ENCODE assay signal across 1 cellular context in genomic region chr12:6937481-6938352, GRCh38.
TF ChIP-seq lines count a peak whose summit lies in the region.

No MANE protein-coding gene starts in this region.

TF ChIP-seq in HepG2, 621 proteins besides CTCF, POLR2A, EP300 and RAD21 (continued from another document and continues in another):
- TF ChIP-seq, protein P1, sequence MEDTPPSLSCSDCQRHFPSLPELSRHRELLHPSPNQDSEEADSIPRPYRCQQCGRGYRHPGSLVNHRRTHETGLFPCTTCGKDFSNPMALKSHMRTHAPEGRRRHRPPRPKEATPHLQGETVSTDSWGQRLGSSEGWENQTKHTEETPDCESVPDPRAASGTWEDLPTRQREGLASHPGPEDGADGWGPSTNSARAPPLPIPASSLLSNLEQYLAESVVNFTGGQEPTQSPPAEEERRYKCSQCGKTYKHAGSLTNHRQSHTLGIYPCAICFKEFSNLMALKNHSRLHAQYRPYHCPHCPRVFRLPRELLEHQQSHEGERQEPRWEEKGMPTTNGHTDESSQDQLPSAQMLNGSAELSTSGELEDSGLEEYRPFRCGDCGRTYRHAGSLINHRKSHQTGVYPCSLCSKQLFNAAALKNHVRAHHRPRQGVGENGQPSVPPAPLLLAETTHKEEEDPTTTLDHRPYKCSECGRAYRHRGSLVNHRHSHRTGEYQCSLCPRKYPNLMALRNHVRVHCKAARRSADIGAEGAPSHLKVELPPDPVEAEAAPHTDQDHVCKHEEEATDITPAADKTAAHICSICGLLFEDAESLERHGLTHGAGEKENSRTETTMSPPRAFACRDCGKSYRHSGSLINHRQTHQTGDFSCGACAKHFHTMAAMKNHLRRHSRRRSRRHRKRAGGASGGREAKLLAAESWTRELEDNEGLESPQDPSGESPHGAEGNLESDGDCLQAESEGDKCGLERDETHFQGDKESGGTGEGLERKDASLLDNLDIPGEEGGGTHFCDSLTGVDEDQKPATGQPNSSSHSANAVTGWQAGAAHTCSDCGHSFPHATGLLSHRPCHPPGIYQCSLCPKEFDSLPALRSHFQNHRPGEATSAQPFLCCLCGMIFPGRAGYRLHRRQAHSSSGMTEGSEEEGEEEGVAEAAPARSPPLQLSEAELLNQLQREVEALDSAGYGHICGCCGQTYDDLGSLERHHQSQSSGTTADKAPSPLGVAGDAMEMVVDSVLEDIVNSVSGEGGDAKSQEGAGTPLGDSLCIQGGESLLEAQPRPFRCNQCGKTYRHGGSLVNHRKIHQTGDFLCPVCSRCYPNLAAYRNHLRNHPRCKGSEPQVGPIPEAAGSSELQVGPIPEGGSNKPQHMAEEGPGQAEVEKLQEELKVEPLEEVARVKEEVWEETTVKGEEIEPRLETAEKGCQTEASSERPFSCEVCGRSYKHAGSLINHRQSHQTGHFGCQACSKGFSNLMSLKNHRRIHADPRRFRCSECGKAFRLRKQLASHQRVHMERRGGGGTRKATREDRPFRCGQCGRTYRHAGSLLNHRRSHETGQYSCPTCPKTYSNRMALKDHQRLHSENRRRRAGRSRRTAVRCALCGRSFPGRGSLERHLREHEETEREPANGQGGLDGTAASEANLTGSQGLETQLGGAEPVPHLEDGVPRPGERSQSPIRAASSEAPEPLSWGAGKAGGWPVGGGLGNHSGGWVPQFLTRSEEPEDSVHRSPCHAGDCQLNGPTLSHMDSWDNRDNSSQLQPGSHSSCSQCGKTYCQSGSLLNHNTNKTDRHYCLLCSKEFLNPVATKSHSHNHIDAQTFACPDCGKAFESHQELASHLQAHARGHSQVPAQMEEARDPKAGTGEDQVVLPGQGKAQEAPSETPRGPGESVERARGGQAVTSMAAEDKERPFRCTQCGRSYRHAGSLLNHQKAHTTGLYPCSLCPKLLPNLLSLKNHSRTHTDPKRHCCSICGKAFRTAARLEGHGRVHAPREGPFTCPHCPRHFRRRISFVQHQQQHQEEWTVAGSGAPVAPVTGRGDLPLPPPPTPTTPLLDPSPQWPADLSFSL (CRISPR knock-in tag; IDR thresholded peaks at IDR 0.05): no peak
- no peak for TF ChIP-seq NCOA1 (CRISPR knock-in tag; IDR thresholded peaks at IDR 0.05)
- peak; percentile 66 for TF ChIP-seq SRSF1 (optimal IDR thresholded peaks at IDR 0.05; ENCODE audit: low read depth, low read length)
- TF ChIP-seq KAT8 (CRISPR knock-in tag; IDR thresholded peaks at IDR 0.05): peak; percentile 97
- TF ChIP-seq ZNF710 (CRISPR knock-in tag; IDR thresholded peaks at IDR 0.05; ENCODE audit: borderline replicate concordance): peak; percentile 97
- TF ChIP-seq DNMT1 (CRISPR knock-in tag; IDR thresholded peaks at IDR 0.05): 0 out of 2 replicates have a peak, but pooled peaks have one; percentile 39
- TF ChIP-seq RELA (CRISPR knock-in tag; IDR thresholded peaks at IDR 0.05): no peak
- TF ChIP-seq ZBTB1 (CRISPR knock-in tag; IDR thresholded peaks at IDR 0.05; ENCODE audit: borderline replicate concordance): no peak; the same call in 1 of the 2 replicates
- TF ChIP-seq FOXA1 (IDR thresholded peaks at IDR 0.05): no peak
- peak; percentile 69 for TF ChIP-seq FOXA1 (CRISPR knock-in tag; IDR thresholded peaks at IDR 0.05)
- no peak for TF ChIP-seq SETDB1 (CRISPR knock-in tag; IDR thresholded peaks at IDR 0.05; ENCODE audit: borderline replicate concordance)
- no peak for TF ChIP-seq KLF12 (CRISPR knock-in tag; IDR thresholded peaks at IDR 0.05; ENCODE audit: borderline replicate concordance)
- peak; percentile 74 for TF ChIP-seq DRAP1 (CRISPR knock-in tag; IDR thresholded peaks at IDR 0.05)
- TF ChIP-seq, protein P2, sequence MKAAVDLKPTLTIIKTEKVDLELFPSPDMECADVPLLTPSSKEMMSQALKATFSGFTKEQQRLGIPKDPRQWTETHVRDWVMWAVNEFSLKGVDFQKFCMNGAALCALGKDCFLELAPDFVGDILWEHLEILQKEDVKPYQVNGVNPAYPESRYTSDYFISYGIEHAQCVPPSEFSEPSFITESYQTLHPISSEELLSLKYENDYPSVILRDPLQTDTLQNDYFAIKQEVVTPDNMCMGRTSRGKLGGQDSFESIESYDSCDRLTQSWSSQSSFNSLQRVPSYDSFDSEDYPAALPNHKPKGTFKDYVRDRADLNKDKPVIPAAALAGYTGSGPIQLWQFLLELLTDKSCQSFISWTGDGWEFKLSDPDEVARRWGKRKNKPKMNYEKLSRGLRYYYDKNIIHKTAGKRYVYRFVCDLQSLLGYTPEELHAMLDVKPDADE (CRISPR knock-in tag; IDR thresholded peaks at IDR 0.05): no peak
- TF ChIP-seq AFF4 (CRISPR knock-in tag; IDR thresholded peaks at IDR 0.05): 0 out of 2 replicates have a peak, but pooled peaks have one; percentile 84
- TF ChIP-seq MAFG (CRISPR knock-in tag; IDR thresholded peaks at IDR 0.05): no peak
- peak; percentile 84 for TF ChIP-seq ZFX (CRISPR knock-in tag; IDR thresholded peaks at IDR 0.05; ENCODE audit: low read depth)
- TF ChIP-seq, protein P3, sequence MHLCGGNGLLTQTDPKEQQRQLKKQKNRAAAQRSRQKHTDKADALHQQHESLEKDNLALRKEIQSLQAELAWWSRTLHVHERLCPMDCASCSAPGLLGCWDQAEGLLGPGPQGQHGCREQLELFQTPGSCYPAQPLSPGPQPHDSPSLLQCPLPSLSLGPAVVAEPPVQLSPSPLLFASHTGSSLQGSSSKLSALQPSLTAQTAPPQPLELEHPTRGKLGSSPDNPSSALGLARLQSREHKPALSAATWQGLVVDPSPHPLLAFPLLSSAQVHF (CRISPR knock-in tag; IDR thresholded peaks at IDR 0.05): peak; percentile 32; the same call in 1 of the 2 replicates
- TF ChIP-seq ZNF101 (CRISPR knock-in tag; IDR thresholded peaks at IDR 0.05; ENCODE audit: borderline replicate concordance, low read depth): no peak
- TF ChIP-seq KDM2A (CRISPR knock-in tag; IDR thresholded peaks at IDR 0.05; ENCODE audit: borderline replicate concordance, low read depth): peak; percentile 100
- TF ChIP-seq ZKSCAN8 (CRISPR knock-in tag; IDR thresholded peaks at IDR 0.05; ENCODE audit: borderline replicate concordance): peak; percentile 23; the same call in 1 of the 2 replicates
- peak; percentile 87; the same call in 1 of the 2 replicates for TF ChIP-seq HDAC2 (CRISPR knock-in tag; IDR thresholded peaks at IDR 0.05)
- no peak for TF ChIP-seq SRSF9 (IDR thresholded peaks at IDR 0.05; ENCODE audit: borderline replicate concordance, insufficient read depth, low read depth, low read length, poor library complexity, severe bottlenecking)
- no peak for TF ChIP-seq KLF15 (CRISPR knock-in tag; IDR thresholded peaks at IDR 0.05; ENCODE audit: borderline replicate concordance)
- TF ChIP-seq ZNF740 (CRISPR knock-in tag; IDR thresholded peaks at IDR 0.05): 0 out of 2 replicates have a peak, but pooled peaks have one; percentile 41
- TF ChIP-seq ZZZ3 (CRISPR knock-in tag; IDR thresholded peaks at IDR 0.05; ENCODE audit: borderline replicate concordance): no peak
- TF ChIP-seq PRDM15 (CRISPR knock-in tag; IDR thresholded peaks at IDR 0.05): 0 out of 2 replicates have a peak, but pooled peaks have one; percentile 10
- TF ChIP-seq ZNF577 (CRISPR knock-in tag; IDR thresholded peaks at IDR 0.05; ENCODE audit: borderline replicate concordance, low read depth): no peak
- peak; percentile 95 for TF ChIP-seq ZNF709 (CRISPR knock-in tag; IDR thresholded peaks at IDR 0.05)
- no peak for TF ChIP-seq HMGA1 (CRISPR knock-in tag; conservative IDR thresholded peaks at IDR 0.05)
- peak; percentile 74; the same call in 1 of the 2 replicates for TF ChIP-seq NR2C2 (CRISPR knock-in tag; IDR thresholded peaks at IDR 0.05; ENCODE audit: borderline replicate concordance)
- peak; percentile 72; the same call in 1 of the 2 replicates for TF ChIP-seq TP53 (CRISPR knock-in tag; conservative IDR thresholded peaks at IDR 0.05)
- no peak for TF ChIP-seq HNF4G (IDR thresholded peaks at IDR 0.05; ENCODE audit: borderline replicate concordance, low read depth, low read length)
- peak; percentile 55; the same call in 1 of the 2 replicates for TF ChIP-seq HNF4G (CRISPR knock-in tag; IDR thresholded peaks at IDR 0.05; ENCODE audit: borderline replicate concordance, low read depth)
- TF ChIP-seq YEATS2 (CRISPR knock-in tag; IDR thresholded peaks at IDR 0.05; ENCODE audit: borderline replicate concordance): peak; percentile 98
- 0 out of 2 replicates have a peak, but pooled peaks have one; percentile 35 for TF ChIP-seq ZNF263 (CRISPR knock-in tag; IDR thresholded peaks at IDR 0.05)
- no peak for TF ChIP-seq ZNF292 (CRISPR knock-in tag; IDR thresholded peaks at IDR 0.05; ENCODE audit: borderline replicate concordance, low read depth)
- no peak for TF ChIP-seq SMARCE1 (IDR thresholded peaks at IDR 0.05; ENCODE audit: borderline replicate concordance)
- peak; percentile 67; the same call in 1 of the 2 replicates for TF ChIP-seq ZBTB26 (CRISPR knock-in tag; IDR thresholded peaks at IDR 0.05; ENCODE audit: borderline replicate concordance)
- no peak for TF ChIP-seq SMARCC2 (IDR thresholded peaks at IDR 0.05)
- peak; percentile 86 for TF ChIP-seq JARID2 (CRISPR knock-in tag; IDR thresholded peaks at IDR 0.05; ENCODE audit: insufficient replicate concordance)
